Comparison of ENCODE assay signal across 1 cellular context in the genomic region with DNA sequence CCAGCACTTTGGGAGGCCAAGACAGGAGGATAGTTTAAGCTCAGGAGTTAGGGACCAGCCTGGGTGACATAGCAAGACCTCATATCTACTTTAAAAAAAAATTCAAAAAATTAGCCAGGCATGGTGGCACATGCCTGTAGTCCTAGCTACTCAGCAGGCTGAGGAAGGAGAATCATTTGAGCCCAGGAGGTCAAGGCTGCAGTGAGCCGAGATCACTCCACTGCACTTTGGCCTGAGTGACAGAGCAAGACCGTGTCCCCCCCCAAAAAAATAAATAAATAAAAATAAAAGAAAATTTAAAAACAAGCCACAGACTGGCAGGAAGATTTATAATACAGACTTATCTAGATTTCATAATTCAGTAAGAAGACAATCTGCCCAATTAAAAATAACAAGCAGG.
TF ChIP-seq lines count a peak whose summit lies in the region.

No MANE protein-coding gene starts in this region.

TF ChIP-seq in GM12878, 131 proteins besides CTCF, POLR2A, EP300 and RAD21:
- TF ChIP-seq BCL3 (IDR thresholded peaks at IDR 0.05; ENCODE audit: borderline replicate concordance, insufficient read depth, low read depth, low read length, poor library complexity, severe bottlenecking) (no peak), NR2C1 (IDR thresholded peaks at IDR 0.05) (no peak)
